ENCODE assay signal across 8 cellular contexts in the genomic region with DNA sequence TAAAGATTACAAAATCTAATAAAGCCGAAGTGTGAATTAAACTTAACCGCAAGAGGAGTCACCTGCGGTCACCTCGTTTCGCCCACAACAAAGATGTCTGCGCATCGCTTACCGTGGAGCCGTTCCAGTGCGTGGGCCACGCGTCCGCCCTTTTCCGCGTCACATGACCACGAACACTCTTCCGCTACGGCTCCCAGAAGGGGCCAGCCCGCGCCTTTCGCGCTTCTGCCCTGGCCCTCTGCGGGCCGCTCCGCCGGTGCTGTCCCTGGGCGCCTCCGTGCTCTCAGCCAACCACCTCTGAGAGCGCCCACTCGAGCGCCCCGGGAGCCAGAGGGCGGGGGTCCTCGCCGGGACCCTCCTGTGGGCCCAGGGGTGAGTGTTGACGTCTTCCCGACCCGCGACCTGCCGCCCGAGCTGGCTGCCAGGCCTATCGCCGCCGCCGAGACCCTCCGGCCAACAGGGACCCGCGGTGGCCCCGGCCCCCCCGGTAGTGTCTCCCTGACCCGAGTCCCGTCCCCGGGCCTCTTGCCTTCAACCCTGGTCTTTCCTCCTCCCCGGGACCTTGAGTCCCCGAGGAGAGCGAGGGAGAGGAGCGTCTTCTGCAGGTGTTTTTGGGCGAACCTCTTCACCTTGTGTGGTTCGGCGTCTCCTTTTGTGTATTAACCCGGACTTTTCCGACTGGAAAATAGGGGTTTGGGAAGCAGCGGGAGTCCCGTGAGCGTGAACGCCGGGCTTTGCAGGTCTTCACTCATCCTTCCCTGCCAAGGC. TPM values are rescaled to one million over a fixed set of nuclear protein-coding genes. Genes with fewer than 3 reads are reported as not detected.
DNase-seq lines count a peak whose midpoint lies in the region; ATAC-seq, FAIRE-seq and TF ChIP-seq lines count a peak whose summit lies in the region.

A gene with protein sequence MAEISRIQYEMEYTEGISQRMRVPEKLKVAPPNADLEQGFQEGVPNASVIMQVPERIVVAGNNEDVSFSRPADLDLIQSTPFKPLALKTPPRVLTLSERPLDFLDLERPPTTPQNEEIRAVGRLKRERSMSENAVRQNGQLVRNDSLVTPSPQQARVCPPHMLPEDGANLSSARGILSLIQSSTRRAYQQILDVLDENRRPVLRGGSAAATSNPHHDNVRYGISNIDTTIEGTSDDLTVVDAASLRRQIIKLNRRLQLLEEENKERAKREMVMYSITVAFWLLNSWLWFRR (plus strand): TSS at position 196 of the 768 bp plus-strand sequence. CDS start 5,415 bp downstream, outside the sequence.

- no peaks in the 10 kb centered on the region for H3K9me1 ChIP-seq in endothelial cell of umbilical vein (replicated peaks; ENCODE audit: control insufficient read depth, extremely low read depth, insufficient read depth, low read length)

- peak; percentile 82 for TF ChIP-seq POLR2A in endothelial cell of umbilical vein (IDR thresholded peaks at IDR 0.05; ENCODE audit: low read depth, low read length)

- H3K27me3 ChIP-seq in OCI-LY3 (ENCODE audit: low read depth, low read length) = no peaks in the 10 kb centered on the region
- H3K27me3 ChIP-seq in endothelial cell of umbilical vein (ENCODE audit: control insufficient read depth in 2 of 2, insufficient read depth in 2 of 2, low read length in 2 of 2) = no peaks in the 10 kb centered on the region

- H2AFZ ChIP-seq in OCI-LY3 (ENCODE audit: low read depth, low read length) (peak within 1 kb of the TSS; percentile 99), endothelial cell of umbilical vein (ENCODE audit: low read depth, low read length) (peak within 1 kb of the TSS; percentile 86)

- POLR2A ChIA-PET in endothelial cell of umbilical vein (lab: Charles Lee) = no interaction called here

- intact Hi-C loops in endothelial cell of umbilical vein (cut with micrococcal nuclease) = loop anchor here (1.0 to 5.0 kb wide), 3 partner anchors 147 to 537 kb away; a partner anchor contains a TSS

- H3K4me3 ChIP-seq in OCI-LY3 (ENCODE audit: low read length) (peak within 1 kb of the TSS; percentile 99), endothelial cell of umbilical vein (replicated peaks in 1 of 3; ENCODE audit: insufficient read depth in 1 of 3, low read depth in 1 of 3, low read length in 3 of 3) (peak within 1 kb of the TSS; percentile 82 to 94 (median 85))

- H3K9ac ChIP-seq in OCI-LY3 (ENCODE audit: low read length) (peak within 1 kb of the TSS; percentile 94), endothelial cell of umbilical vein (replicated peaks; ENCODE audit: extremely low read depth, insufficient read depth, low read length) (peak within 1 kb of the TSS; percentile 87)

- peaks cover 28% of the 10 kb centered on the region for H3K79me2 ChIP-seq in OCI-LY3 (ENCODE audit: low read length)
- H3K79me2 ChIP-seq in endothelial cell of umbilical vein (ENCODE audit: control insufficient read depth, insufficient read depth, low read length) = peaks cover 33% of the 10 kb centered on the region

- H4K20me1 ChIP-seq in OCI-LY3 (ENCODE audit: insufficient read depth, low read length) (0 out of 2 replicates have a peak, but pooled peaks cover 3% of the 10 kb centered on the region), endothelial cell of umbilical vein (replicated peaks; ENCODE audit: control insufficient read depth, extremely low read depth, insufficient read depth, low read length) (no peaks in the 10 kb centered on the region)

- H3K4me1 ChIP-seq in OCI-LY3 (ENCODE audit: low read length) = peaks cover 9% of the 10 kb centered on the region
- peaks cover 12% of the 10 kb centered on the region for H3K4me1 ChIP-seq in endothelial cell of umbilical vein (ENCODE audit: control insufficient read depth, extremely low read depth, insufficient read depth, low read length)

- ATAC-seq in GM21526 (IDR thresholded peaks at IDR 0.05; ENCODE audit: low FRiP score, unreplicated experiment) = peak; percentile 98

- H3K9me3 ChIP-seq in OCI-LY3 (ENCODE audit: insufficient read depth, low read length) (no peaks in the 10 kb centered on the region), endothelial cell of umbilical vein (replicated peaks; ENCODE audit: control insufficient read depth, insufficient read depth, low read length) (no peaks in the 10 kb centered on the region)

- H3K27ac ChIP-seq in OCI-LY3 (ENCODE audit: low read length) = peak within 1 kb of the TSS; percentile 60
- H3K27ac ChIP-seq in endothelial cell of umbilical vein (ENCODE audit: insufficient read depth, low read depth, low read length) = peak within 1 kb of the TSS; percentile 59

- H3K36me3 ChIP-seq in OCI-LY3 (replicated peaks; ENCODE audit: low read depth, low read length) (peaks cover 3% of the 10 kb centered on the region), endothelial cell of umbilical vein (ENCODE audit: control insufficient read depth in 2 of 2, extremely low read depth in 1 of 2, insufficient read depth in 2 of 2, low read length in 2 of 2) (no peaks in the 10 kb centered on the region)

- dilution Hi-C loops in endothelial cell of umbilical vein (cut with MboI; ENCODE audit: extremely low pct_ligation_motif_present, low sequenced_read_pairs) = no loop called here

- TSS peak; percentile 49 for BruUV-seq in endothelial cell of umbilical vein (replicated peaks; lab: Mats Ljungman, UMichigan)

- H3K4me2 ChIP-seq in OCI-LY3 (ENCODE audit: low read length) (peak within 1 kb of the TSS; percentile 95), endothelial cell of umbilical vein (ENCODE audit: insufficient read depth, low read length) (peak within 1 kb of the TSS; percentile 91)

- CTCF ChIA-PET in endothelial cell of umbilical vein (lab: Charles Lee) = interaction anchor here (0.6 to 3.0 kb wide), 5 partner anchors 11 to 241 kb away, joined by 3 to 10 read pairs (median 4); no protein-coding TSS in a partner anchor

- TF ChIP-seq CTCF in OCI-LY3 (IDR thresholded peaks at IDR 0.05; ENCODE audit: low read depth, low read length) (peak; percentile 52), endothelial cell of umbilical vein (IDR thresholded peaks at IDR 0.05; ENCODE audit: extremely low read depth in 1 of 2, insufficient read depth in 1 of 2, low read depth in 1 of 2, low read length in 2 of 2) (no peak)

- DNase-seq in DMS114 treated with DMSO at 0.1 percent for 48 hours (lab: John Stamatoyannopoulos, UW; ENCODE audit: unreplicated experiment) (peak; percentile 88), HuH-7.5 (ENCODE audit: low spot score) (peak; percentile 81), activated T-cell treated with anti-CD3 and anti-CD28 coated beads for 1 hour (ENCODE audit: low read depth) (peak; percentile 85), endothelial cell of umbilical vein (ENCODE audit: low read depth, low spot score) (peak; percentile 90), midbrain (lab: John Stamatoyannopoulos, UW) (peak; percentile 94)
- peak; percentile 86 to 87 for DNase-seq in stimulated activated CD8-positive, alpha-beta memory T cell treated with anti-CD3 and anti-CD28 coated beads, Interleukin-2, amount 100 ng/mL, for 1 hour (ENCODE audit: low read depth in 2 of 2)

- peak; percentile 77 for FAIRE-seq in endothelial cell of umbilical vein (lab: Jason Lieb, UNC)

TF ChIP-seq in endothelial cell of umbilical vein, 7 proteins besides CTCF, POLR2A, EP300 and RAD21:
- TF ChIP-seq, protein P1, sequence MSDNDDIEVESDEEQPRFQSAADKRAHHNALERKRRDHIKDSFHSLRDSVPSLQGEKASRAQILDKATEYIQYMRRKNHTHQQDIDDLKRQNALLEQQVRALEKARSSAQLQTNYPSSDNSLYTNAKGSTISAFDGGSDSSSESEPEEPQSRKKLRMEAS (IDR thresholded peaks at IDR 0.05; ENCODE audit: insufficient read depth, insufficient read length) = peak; percentile 98
- peak; percentile 96 for TF ChIP-seq MYC (IDR thresholded peaks at IDR 0.05; ENCODE audit: low read depth, low read length)
- TF ChIP-seq POLR2AphosphoS5 (IDR thresholded peaks at IDR 0.05; ENCODE audit: insufficient read depth, low read depth, low read length) = peak; percentile 87
- no peak for TF ChIP-seq GATA2 (IDR thresholded peaks at IDR 0.05; ENCODE audit: insufficient read depth, insufficient read length, low read depth, low read length)

RNA-seq across cellular contexts. Expression of the gene that starts here (rescaled TPM):
- 60.4 and 65.1 TPM in 2 replicates for total RNA-seq in endothelial cell of umbilical vein
- 32.9 and 36.3 TPM in 2 replicates for polyA plus RNA-seq in endothelial cell of umbilical vein
- polyA plus RNA-seq in endothelial cell of umbilical vein (2011; cell fraction: cytosol; rRNA removed) = 46.8 and 52.4 TPM in 2 replicates
- 81.1 and 88.0 TPM in 2 replicates for polyA plus RNA-seq in endothelial cell of umbilical vein (2011; cell fraction: nucleus; rRNA removed)
- polyA plus RNA-seq in endothelial cell of umbilical vein (2012) = 67.2 and 81.6 TPM in 2 replicates
- 34.1 and 34.8 TPM in 2 replicates for polyA minus RNA-seq in endothelial cell of umbilical vein
- 113 TPM for polyA minus RNA-seq in endothelial cell of umbilical vein (2011; cell fraction: cytosol; rRNA and poly(A)+ RNA removed)
- 64.8 and 71.7 TPM in 2 replicates for polyA minus RNA-seq in endothelial cell of umbilical vein (2011; cell fraction: nucleus; rRNA and poly(A)+ RNA removed)

Comparison
In these comparisons a context has a peak if more than half of its experiments do, and no peak if none do; other contexts are left out.
1. Peak in every context shown above with its lines: DNase-seq, ATAC-seq, H3K4me3 ChIP-seq and H3K27ac ChIP-seq.